Comparison of ENCODE assay signal across 8 cellular contexts in the genomic region with DNA sequence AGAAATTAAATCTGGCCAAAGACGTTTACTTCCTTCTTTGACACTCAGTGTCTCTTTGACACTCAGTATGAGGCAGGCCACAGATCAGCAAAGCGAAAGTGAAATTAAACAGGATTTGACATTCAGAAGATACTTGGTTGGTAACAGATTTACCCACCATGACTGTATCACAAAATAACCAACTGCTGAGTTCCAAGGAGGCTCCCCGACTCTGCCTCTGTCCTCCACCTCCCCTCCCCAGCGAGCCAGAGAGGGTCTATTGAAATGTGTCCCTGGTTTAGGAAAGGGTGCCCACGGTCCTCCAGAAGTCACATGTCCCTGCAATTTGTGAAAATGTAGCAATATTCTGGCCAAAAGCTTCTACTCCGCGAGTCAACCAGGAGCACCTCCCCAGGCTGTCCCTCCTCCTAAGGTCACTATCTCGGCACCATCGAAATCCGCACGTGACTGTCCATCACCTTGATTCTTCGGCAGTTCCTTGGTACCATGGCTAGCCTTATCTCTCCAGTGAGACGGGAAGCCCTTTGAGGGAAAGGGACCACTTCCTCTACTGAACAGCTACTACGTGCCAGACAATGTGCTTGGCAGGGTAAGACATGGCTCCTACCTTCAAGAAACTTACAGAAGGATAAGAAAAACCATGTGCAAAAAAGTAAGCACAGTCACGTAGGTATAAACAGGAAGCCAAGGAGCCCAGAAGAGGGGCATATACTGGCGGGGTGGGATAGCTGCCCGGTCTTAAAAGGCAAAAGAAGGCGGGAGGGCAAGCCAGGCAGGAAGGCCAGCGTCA. TPM values are rescaled to one million over a fixed set of nuclear protein-coding genes. Genes with fewer than 3 reads are reported as not detected.
DNase-seq lines count a peak whose midpoint lies in the region; ATAC-seq and TF ChIP-seq lines count a peak whose summit lies in the region.

No MANE protein-coding gene starts in this region.

- H3K27ac Mint-ChIP-seq in CD4-positive, alpha-beta T cell: peak overlapping the region; percentile 93

- DNase-seq in CD4-positive, alpha-beta T cell: peak in 9 of 10 experiments; percentile 7 to 39 (median 11)
- DNase-seq in activated CD4-positive, CD25-positive, alpha-beta regulatory T cell treated with anti-CD3 and anti-CD28 coated beads, Interleukin-2, amount 50 U/mL, for 72 hours: peak; percentile 34
- peak; percentile 8 to 29 (median 12) for DNase-seq in effector memory CD4-positive, alpha-beta T cell
- DNase-seq in thoracic aorta (ENCODE audit: low spot score) (no peak), amniotic stem cell (lab: John Stamatoyannopoulos, UW) (no peak)

- H3K4me1 ChIP-seq in effector memory CD4-positive, alpha-beta T cell (ENCODE audit: control insufficient read depth, insufficient read depth, low read length, poor library complexity, severe bottlenecking): peaks cover 14% of the 10 kb centered on the region
- peaks cover 10% of the 10 kb centered on the region for H3K4me1 ChIP-seq in muscle layer of colon (ENCODE audit: insufficient read depth, low read length)
- peaks cover 13 to 27% of the 10 kb centered on the region in 2 donors for H3K4me1 ChIP-seq in thoracic aorta (ENCODE audit: control insufficient read depth in 1 of 2, low read depth in 2 of 2)

- CTCF ChIA-PET in CD4-positive, alpha-beta T cell (lab: Charles Lee): interaction anchor here (1.0 to 1.8 kb wide), 2 partner anchors 160 to 1117 kb away, joined by 3 to 4 read pairs; partner anchors contain the start of gene PDS5B

- H3K4me3 ChIP-seq in effector memory CD4-positive, alpha-beta T cell (ENCODE audit: insufficient read depth, low read depth, low read length, poor library complexity, severe bottlenecking): peak overlapping the region; percentile 75
- H3K4me3 ChIP-seq in muscle layer of colon (ENCODE audit: low read depth in 1 of 2, low read length in 2 of 2) (peak overlapping the region; percentile 80 to 93), thoracic aorta (peak overlapping the region; percentile 85)

- no peaks in the 10 kb centered on the region for H3K27me3 Mint-ChIP-seq in CD4-positive, alpha-beta T cell

- peak overlapping the region; percentile 95 for H3K4me3 Mint-ChIP-seq in CD4-positive, alpha-beta T cell

- peak; percentile 48 for ATAC-seq in CD4-positive, alpha-beta T cell (ENCODE audit: poor library complexity)
- peak; percentile 37 for ATAC-seq in GM19452 (IDR thresholded peaks at IDR 0.05; ENCODE audit: unreplicated experiment)
- ATAC-seq in HG03571 (IDR thresholded peaks at IDR 0.05; ENCODE audit: unreplicated experiment): peak; percentile 38
- no peak for ATAC-seq in thoracic aorta (ENCODE audit: insufficient number of reproducible peaks, low FRiP score, low read depth)

- no peaks in the 10 kb centered on the region for H3K9me3 ChIP-seq in CD4-positive, alpha-beta T cell (ENCODE audit: control insufficient read depth, low read length)
- no peaks in the 10 kb centered on the region for H3K9me3 ChIP-seq in effector memory CD4-positive, alpha-beta T cell (ENCODE audit: control insufficient read depth, low read length)
- no peaks in the 10 kb centered on the region for H3K9me3 ChIP-seq in muscle layer of colon (ENCODE audit: low read length)
- H3K9me3 ChIP-seq in thoracic aorta: no peaks in the 10 kb centered on the region

- TF ChIP-seq CTCF in CD4-positive, alpha-beta T cell (IDR thresholded peaks at IDR 0.05): no peak
- TF ChIP-seq CTCF in thoracic aorta (IDR thresholded peaks at IDR 0.05): no peak

- no peaks in the 10 kb centered on the region for H3K36me3 ChIP-seq in effector memory CD4-positive, alpha-beta T cell (ENCODE audit: control insufficient read depth, insufficient read depth, low read length)
- H3K36me3 ChIP-seq in muscle layer of colon (ENCODE audit: insufficient read depth, low read length): no peaks in the 10 kb centered on the region
- H3K36me3 ChIP-seq in thoracic aorta: no peaks in the 10 kb centered on the region

- intact Hi-C loops in CD4-positive, alpha-beta T cell (cut with DNase I, micrococcal nuclease): loop anchor here (2.0 to 10.0 kb wide), 6 partner anchors 111 to 1264 kb away; partner anchors contain the start of genes HSPH1 (in 2 of the 2), N4BP2L2 (in 2 of the 2), BRCA2 (in 1 of the 2) and PDS5B (in 1 of the 2)

- H3K36me3 Mint-ChIP-seq in CD4-positive, alpha-beta T cell (ENCODE audit: low read depth): peaks cover 60% of the 10 kb centered on the region

- no peaks in the 10 kb centered on the region for H3K9me3 Mint-ChIP-seq in CD4-positive, alpha-beta T cell

- H3K9ac ChIP-seq in muscle layer of colon (ENCODE audit: low read length): peak overlapping the region; percentile 55

- peaks cover 47% of the 10 kb centered on the region for H3K4me1 Mint-ChIP-seq in CD4-positive, alpha-beta T cell (ENCODE audit: low read depth)

- no peaks in the 10 kb centered on the region for H3K27me3 ChIP-seq in CD4-positive, alpha-beta T cell (ENCODE audit: control insufficient read depth, insufficient read depth, low read length)
- H3K27me3 ChIP-seq in effector memory CD4-positive, alpha-beta T cell (replicated peaks; ENCODE audit: control insufficient read depth, insufficient read depth, low read length, poor library complexity, severe bottlenecking): no peaks in the 10 kb centered on the region
- H3K27me3 ChIP-seq in muscle layer of colon (ENCODE audit: control insufficient read depth in 1 of 2, insufficient read depth in 2 of 2, low read length in 2 of 2) (no peaks in the 10 kb centered on the region), thoracic aorta (replicated peaks; ENCODE audit: insufficient read depth) (no peaks in the 10 kb centered on the region)

- peak overlapping the region; percentile 91 for H3K27ac ChIP-seq in CD4-positive, alpha-beta T cell (ENCODE audit: low read depth, low read length)
- H3K27ac ChIP-seq in effector memory CD4-positive, alpha-beta T cell (ENCODE audit: insufficient read depth, low read length, poor library complexity, severe bottlenecking): peak overlapping the region; percentile 82
- peak overlapping the region; percentile 68 for H3K27ac ChIP-seq in muscle layer of colon (ENCODE audit: low read depth, low read length)
- peak overlapping the region; percentile 79 to 89 for H3K27ac ChIP-seq in thoracic aorta

- POLR2A ChIA-PET in CD4-positive, alpha-beta T cell (lab: Charles Lee): interaction anchor here (0.6 to 4.5 kb wide), 12 partner anchors 12 to 1809 kb away, joined by 3 to 83 read pairs (median 4); partner anchors contain the start of genes BRCA2, N4BP2L2 and ZAR1L

RNA-seq across cellular contexts. Expression of gene N4BP2L1, which starts 1.5 kb away (rescaled TPM):
- total RNA-seq in CD4-positive, alpha-beta T cell: 10 to 100 TPM; 47.5 to 50.5 TPM
- total RNA-seq in thoracic aorta: 10 to 100 TPM; 17.1 to 31.7 TPM

Comparison
In these comparisons a context has a peak if more than half of its experiments do, and no peak if none do; other contexts are left out.
1. DNase-seq: peak in CD4-positive, alpha-beta T cell (9 of 10), activated CD4-positive, CD25-positive, alpha-beta regulatory T cell treated with anti-CD3 and anti-CD28 coated beads, Interleukin-2, amount 50 U/mL, for 72 hours (single experiment) and effector memory CD4-positive, alpha-beta T cell (3 of 3); none in thoracic aorta (single experiment) and amniotic stem cell (single experiment).
2. Peak in every context shown above with its lines, with median percentiles within 50 percentile points of each other: H3K27ac ChIP-seq and H3K4me3 ChIP-seq.